1 cellular context compared by ENCODE assay signal in the genomic region with DNA sequence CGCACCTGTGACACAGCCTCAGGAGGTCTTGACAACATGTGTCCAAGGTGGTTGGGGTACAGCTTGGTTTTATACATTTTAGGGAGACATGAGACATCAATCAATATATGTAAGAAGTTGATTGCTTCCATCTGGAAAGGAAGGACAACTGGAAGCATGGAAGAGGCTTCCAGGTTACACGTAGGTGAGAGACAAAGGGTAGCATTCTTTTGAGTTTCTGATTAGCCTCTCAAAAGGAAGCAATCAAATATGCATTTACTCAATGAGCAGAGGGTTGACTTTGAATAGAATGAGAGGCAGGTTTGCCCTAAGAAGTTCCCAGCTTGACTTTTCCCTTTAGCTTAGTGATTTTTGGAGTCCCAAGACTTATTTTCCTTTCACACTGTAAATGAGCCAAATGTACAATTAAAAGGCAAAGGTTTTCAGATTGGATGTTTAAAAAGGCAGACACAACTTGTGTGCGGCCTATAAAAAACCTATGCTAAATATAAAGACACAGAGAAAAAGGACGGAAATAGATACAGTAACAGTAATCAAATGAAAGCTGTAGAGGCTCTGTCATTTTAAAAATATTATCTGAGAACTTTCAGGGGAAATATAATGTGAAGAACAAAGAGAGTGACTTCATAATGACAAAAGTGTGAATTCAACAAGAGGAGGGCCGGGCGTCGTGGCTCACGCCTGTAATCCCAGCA.
A peak's percentile ranks its signal among the peaks of the same experiment; 100 is the strongest.
TF ChIP-seq lines count a peak whose summit lies in the region.

No MANE protein-coding gene starts in this region.

TF ChIP-seq in GM23338, 12 proteins besides CTCF, POLR2A, EP300 and RAD21 (continued from another document):
- TF ChIP-seq, protein P1, sequence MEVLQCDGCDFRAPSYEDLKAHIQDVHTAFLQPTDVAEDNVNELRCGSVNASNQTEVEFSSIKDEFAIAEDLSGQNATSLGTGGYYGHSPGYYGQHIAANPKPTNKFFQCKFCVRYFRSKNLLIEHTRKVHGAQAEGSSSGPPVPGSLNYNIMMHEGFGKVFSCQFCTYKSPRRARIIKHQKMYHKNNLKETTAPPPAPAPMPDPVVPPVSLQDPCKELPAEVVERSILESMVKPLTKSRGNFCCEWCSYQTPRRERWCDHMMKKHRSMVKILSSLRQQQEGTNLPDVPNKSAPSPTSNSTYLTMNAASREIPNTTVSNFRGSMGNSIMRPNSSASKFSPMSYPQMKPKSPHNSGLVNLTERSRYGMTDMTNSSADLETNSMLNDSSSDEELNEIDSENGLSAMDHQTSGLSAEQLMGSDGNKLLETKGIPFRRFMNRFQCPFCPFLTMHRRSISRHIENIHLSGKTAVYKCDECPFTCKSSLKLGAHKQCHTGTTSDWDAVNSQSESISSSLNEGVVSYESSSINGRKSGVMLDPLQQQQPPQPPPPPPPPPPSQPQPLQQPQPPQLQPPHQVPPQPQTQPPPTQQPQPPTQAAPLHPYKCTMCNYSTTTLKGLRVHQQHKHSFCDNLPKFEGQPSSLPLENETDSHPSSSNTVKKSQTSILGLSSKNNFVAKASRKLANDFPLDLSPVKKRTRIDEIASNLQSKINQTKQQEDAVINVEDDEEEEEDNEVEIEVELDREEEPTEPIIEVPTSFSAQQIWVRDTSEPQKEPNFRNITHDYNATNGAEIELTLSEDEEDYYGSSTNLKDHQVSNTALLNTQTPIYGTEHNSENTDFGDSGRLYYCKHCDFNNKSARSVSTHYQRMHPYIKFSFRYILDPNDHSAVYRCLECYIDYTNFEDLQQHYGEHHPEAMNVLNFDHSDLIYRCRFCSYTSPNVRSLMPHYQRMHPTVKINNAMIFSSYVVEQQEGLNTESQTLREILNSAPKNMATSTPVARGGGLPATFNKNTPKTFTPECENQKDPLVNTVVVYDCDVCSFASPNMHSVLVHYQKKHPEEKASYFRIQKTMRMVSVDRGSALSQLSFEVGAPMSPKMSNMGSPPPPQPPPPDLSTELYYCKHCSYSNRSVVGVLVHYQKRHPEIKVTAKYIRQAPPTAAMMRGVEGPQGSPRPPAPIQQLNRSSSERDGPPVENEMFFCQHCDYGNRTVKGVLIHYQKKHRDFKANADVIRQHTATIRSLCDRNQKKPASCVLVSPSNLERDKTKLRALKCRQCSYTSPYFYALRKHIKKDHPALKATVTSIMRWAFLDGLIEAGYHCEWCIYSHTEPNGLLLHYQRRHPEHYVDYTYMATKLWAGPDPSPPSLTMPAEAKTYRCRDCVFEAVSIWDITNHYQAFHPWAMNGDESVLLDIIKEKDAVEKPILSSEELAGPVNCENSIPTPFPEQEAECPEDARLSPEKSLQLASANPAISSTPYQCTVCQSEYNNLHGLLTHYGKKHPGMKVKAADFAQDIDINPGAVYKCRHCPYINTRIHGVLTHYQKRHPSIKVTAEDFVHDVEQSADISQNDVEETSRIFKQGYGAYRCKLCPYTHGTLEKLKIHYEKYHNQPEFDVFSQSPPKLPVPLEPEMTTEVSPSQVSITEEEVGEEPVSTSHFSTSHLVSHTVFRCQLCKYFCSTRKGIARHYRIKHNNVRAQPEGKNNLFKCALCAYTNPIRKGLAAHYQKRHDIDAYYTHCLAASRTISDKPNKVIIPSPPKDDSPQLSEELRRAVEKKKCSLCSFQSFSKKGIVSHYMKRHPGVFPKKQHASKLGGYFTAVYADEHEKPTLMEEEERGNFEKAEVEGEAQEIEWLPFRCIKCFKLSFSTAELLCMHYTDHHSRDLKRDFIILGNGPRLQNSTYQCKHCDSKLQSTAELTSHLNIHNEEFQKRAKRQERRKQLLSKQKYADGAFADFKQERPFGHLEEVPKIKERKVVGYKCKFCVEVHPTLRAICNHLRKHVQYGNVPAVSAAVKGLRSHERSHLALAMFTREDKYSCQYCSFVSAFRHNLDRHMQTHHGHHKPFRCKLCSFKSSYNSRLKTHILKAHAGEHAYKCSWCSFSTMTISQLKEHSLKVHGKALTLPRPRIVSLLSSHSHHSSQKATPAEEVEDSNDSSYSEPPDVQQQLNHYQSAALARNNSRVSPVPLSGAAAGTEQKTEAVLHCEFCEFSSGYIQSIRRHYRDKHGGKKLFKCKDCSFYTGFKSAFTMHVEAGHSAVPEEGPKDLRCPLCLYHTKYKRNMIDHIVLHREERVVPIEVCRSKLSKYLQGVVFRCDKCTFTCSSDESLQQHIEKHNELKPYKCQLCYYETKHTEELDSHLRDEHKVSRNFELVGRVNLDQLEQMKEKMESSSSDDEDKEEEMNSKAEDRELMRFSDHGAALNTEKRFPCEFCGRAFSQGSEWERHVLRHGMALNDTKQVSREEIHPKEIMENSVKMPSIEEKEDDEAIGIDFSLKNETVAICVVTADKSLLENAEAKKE (CRISPR knock-in tag; IDR thresholded peaks at IDR 0.05) = peak; percentile 90
